ENCODE assay signal across 8 cellular contexts in genomic region chr2:162344617-162344950, GRCh38. TPM values are rescaled to one million over a fixed set of nuclear protein-coding genes. Genes with fewer than 3 reads are reported as not detected.
DNase-seq lines count a peak whose midpoint lies in the region; ATAC-seq and TF ChIP-seq lines count a peak whose summit lies in the region.

No MANE protein-coding gene starts in this region.

- H3K27ac ChIP-seq in GM23248 = no peak overlapping the region
- no peak overlapping the region; the same call in 1 of the 2 replicates for H3K27ac ChIP-seq in SJCRH30
- H3K27ac ChIP-seq in parathyroid adenoma = peak overlapping the region; percentile 75

- 1 to 3% methylated on average over 8 of the region's 8 CpGs for WGBS in GM23248 (ENCODE audit: low coverage in 1 of 2, low lambda C conversion rate in 2 of 2, missing lambda C conversion rate in 2 of 2), 2 experiments

- no peaks in the 10 kb centered on the region for H3K79me2 ChIP-seq in GM23248 (ENCODE audit: insufficient read depth)
- H3K79me2 ChIP-seq in parathyroid adenoma = no peaks in the 10 kb centered on the region

- peak overlapping the region; percentile 92 for H2AFZ ChIP-seq in GM23248
- peak overlapping the region; percentile 93 for H2AFZ ChIP-seq in parathyroid adenoma

- TF ChIP-seq CTCF in epithelial cell of proximal tubule (conservative IDR thresholded peaks at IDR 0.05; ENCODE audit: low read depth, low read length) (peak; percentile 10), parathyroid adenoma (IDR thresholded peaks at IDR 0.05) (no peak)

- H3K9ac ChIP-seq in GM23248 = peak overlapping the region; percentile 31; the same call in 1 of the 2 replicates
- H3K9ac ChIP-seq in parathyroid adenoma = peak overlapping the region; percentile 67

- no peaks in the 10 kb centered on the region for H3K9me2 ChIP-seq in GM23248 (ENCODE audit: insufficient read depth)

- DNase-seq in GM23248 (peak; percentile 2), SJCRH30 (no peak), epithelial cell of proximal tubule (ENCODE audit: low read depth) (no peak), amniotic stem cell (lab: John Stamatoyannopoulos, UW) (no peak)

- no peaks in the 10 kb centered on the region for H3F3A ChIP-seq in GM23248 (ENCODE audit: insufficient read depth)

- no peaks in the 10 kb centered on the region for H4K20me1 ChIP-seq in GM23248 (ENCODE audit: insufficient read depth)

- H3K4me3 ChIP-seq in GM23248 = peak overlapping the region; percentile 83
- H3K4me3 ChIP-seq in SJCRH30 = peak overlapping the region; percentile 58
- H3K4me3 ChIP-seq in epithelial cell of proximal tubule (ENCODE audit: low read depth, low read length) = peak overlapping the region; percentile 76
- peak overlapping the region; percentile 89 for H3K4me3 ChIP-seq in parathyroid adenoma (ENCODE audit: low read depth, low read length)

- H3K4me2 ChIP-seq in GM23248 (ENCODE audit: unreplicated experiment) (peak overlapping the region; percentile 71), parathyroid adenoma (ENCODE audit: low read length) (peak overlapping the region; percentile 89)

- in situ Hi-C loops in GM23248 (cut with MboI) = no loop called here

- H3K36me3 ChIP-seq in GM23248 (ENCODE audit: low read depth) = no peaks in the 10 kb centered on the region
- H3K36me3 ChIP-seq in SJCRH30 = no peaks in the 10 kb centered on the region
- H3K36me3 ChIP-seq in parathyroid adenoma (ENCODE audit: control insufficient read depth, insufficient read depth, low read length) = no peaks in the 10 kb centered on the region

- ATAC-seq in GM18511 (IDR thresholded peaks at IDR 0.05; ENCODE audit: unreplicated experiment) = no peak
- ATAC-seq in GM21390 (IDR thresholded peaks at IDR 0.05; ENCODE audit: unreplicated experiment) = no peak
- ATAC-seq in HG02970 (IDR thresholded peaks at IDR 0.05; ENCODE audit: low FRiP score, unreplicated experiment) = no peak

- H3K9me3 ChIP-seq in GM23248 (ENCODE audit: low read depth) (no peaks in the 10 kb centered on the region), SJCRH30 (replicated peaks) (no peaks in the 10 kb centered on the region), parathyroid adenoma (ENCODE audit: control insufficient read depth, low read length) (no peaks in the 10 kb centered on the region)

- H3K27me3 ChIP-seq in GM23248 (replicated peaks; ENCODE audit: insufficient read depth) (0 out of 2 replicates have a peak, but pooled peaks cover 9% of the 10 kb centered on the region), SJCRH30 (no peaks in the 10 kb centered on the region), parathyroid adenoma (ENCODE audit: control insufficient read depth, insufficient read depth, low read length) (no peaks in the 10 kb centered on the region)

- no peaks in the 10 kb centered on the region for H3K4me1 ChIP-seq in GM23248 (ENCODE audit: insufficient read depth)
- H3K4me1 ChIP-seq in SJCRH30 = no peaks in the 10 kb centered on the region
- H3K4me1 ChIP-seq in parathyroid adenoma = peaks cover 3% of the 10 kb centered on the region

RNA-seq across cellular contexts. Expression of gene GCA, which starts 0.7 kb away (rescaled TPM):
- total RNA-seq in GM23248 (2014; rRNA removed; shearing (Covaris generic)) = 1.6 and 3.0 TPM in 2 replicates
- 1.6 TPM in 2 replicates for polyA plus RNA-seq in GM23248 (2016; fragmentation: Nextera tagmentation; extraction: Ambion mirVana)
- 3.3 and 3.8 TPM in 2 replicates for total RNA-seq in SJCRH30 (2014; rRNA removed; shearing (Covaris generic))
- 20.6 and 41.6 TPM in 2 replicates for total RNA-seq in epithelial cell of proximal tubule

RNA-seq across cellular contexts. Expression of gene IFIH1, which starts 26.1 kb away (rescaled TPM):
- 1.6 and 2.0 TPM in 2 replicates for total RNA-seq in GM23248 (2014; rRNA removed; shearing (Covaris generic))
- polyA plus RNA-seq in GM23248 (2016; fragmentation: Nextera tagmentation; extraction: Ambion mirVana) = 0.66 and 1.3 TPM in 2 replicates
- not detected in 2 replicates for total RNA-seq in SJCRH30 (2014; rRNA removed; shearing (Covaris generic))
- total RNA-seq in epithelial cell of proximal tubule = 4.8 and 8.4 TPM in 2 replicates
